Comparison of ENCODE assay signal across 21 cellular contexts in the genomic region with DNA sequence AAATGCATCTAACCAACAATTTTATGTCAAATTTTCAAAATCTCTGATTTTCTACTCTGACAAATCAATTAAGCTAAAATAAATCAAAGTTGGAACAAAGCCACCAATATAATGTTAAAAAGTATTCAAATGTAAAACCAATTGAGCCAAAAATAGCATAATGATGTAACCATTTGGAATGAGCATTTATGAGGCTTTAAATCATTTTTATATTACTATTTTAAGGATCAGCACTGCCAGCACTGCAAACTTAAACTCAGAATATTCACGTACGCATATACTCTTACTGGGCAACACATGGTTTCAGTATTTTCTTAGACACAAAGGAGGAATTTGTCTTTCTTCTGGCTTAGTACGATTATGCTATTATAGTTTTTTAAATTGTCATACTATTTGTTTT. TPM values are rescaled to one million over a fixed set of nuclear protein-coding genes. Genes with fewer than 3 reads are reported as not detected.
DNase-seq lines count a peak whose midpoint lies in the region; ATAC-seq, FAIRE-seq and TF ChIP-seq lines count a peak whose summit lies in the region.
"Had no signal": no experiment of that assay in that cellular context is flagged by ENCODE, and none has a peak within 500 bp of the region (broad histone marks: within the 10 kb centered on the region; RNA-seq: fewer than 3 reads in every experiment).

No MANE protein-coding gene starts in this region.

- no peak for ATAC-seq in stimulated activated naive CD8-positive, alpha-beta T cell treated with anti-CD3 and anti-CD28 coated beads, Interleukin-15, amount 100 ng/mL, for 72 hours
- no peak for ATAC-seq in GM18861 (IDR thresholded peaks at IDR 0.05; ENCODE audit: unreplicated experiment)
- ATAC-seq in GM21447 (IDR thresholded peaks at IDR 0.05; ENCODE audit: unreplicated experiment), result no peak

- 67 to 84% methylated on average over 3 of the region's 3 CpGs for whole genome bisulfite sequencing in transverse colon (ENCODE audit: low coverage in 1 of 2), 2 donors

- H3K4me3 Mint-ChIP-seq in stimulated activated naive CD8-positive, alpha-beta T cell treated with anti-CD3 and anti-CD28 coated beads, Interleukin-15, amount 100 ng/mL, for 72 hours, result no peak overlapping the region
- H3K4me3 Mint-ChIP-seq: B cell; CD4-positive, CD25-positive, alpha-beta regulatory T cell had no signal

- FAIRE-seq in colon (lab: Jason Lieb, UNC), result peak; percentile 49
- FAIRE-seq: GM19239 had no signal

- in situ Hi-C loops in transverse colon (cut with MboI; ENCODE audit: low pct_ligation_motif_present in 1 of 4, low pct_unique_long_range_greater_than_20kb in 1 of 4, low sequenced_read_pairs in 3 of 4), result no loop called here

- H3K27ac ChIP-seq in muscle layer of duodenum (ENCODE audit: low read length) (peak overlapping the region; percentile 82), transverse colon (peak overlapping the region; percentile 64 to 75 (median 74))
- H3K27ac ChIP-seq: RWPE1 had no signal

- no peak overlapping the region for H3K4me3 ChIP-seq in LNCaP clone FGC (ENCODE audit: low read depth, low read length)
- H3K4me3 ChIP-seq in muscle layer of duodenum (ENCODE audit: low read depth in 1 of 2, low read length in 2 of 2), result no peak overlapping the region
- H3K4me3 ChIP-seq in transverse colon, result no peak overlapping the region

- H3K9me3 Mint-ChIP-seq in stimulated activated naive CD8-positive, alpha-beta T cell treated with anti-CD3 and anti-CD28 coated beads, Interleukin-15, amount 100 ng/mL, for 72 hours, result peaks cover 6 to 8% of the 10 kb centered on the region in 2 donors

- intact Hi-C loops in transverse colon (cut with DNase I; ENCODE audit: low total_unique reads), result no loop called here

- no peak overlapping the region for H3K27ac Mint-ChIP-seq in stimulated activated naive CD8-positive, alpha-beta T cell treated with anti-CD3 and anti-CD28 coated beads, Interleukin-15, amount 100 ng/mL, for 72 hours
- H3K27ac Mint-ChIP-seq: B cell had no signal

- H3K4me1 ChIP-seq in muscle layer of duodenum (ENCODE audit: control insufficient read depth in 1 of 2, insufficient read depth in 2 of 2, low read length in 2 of 2), result peaks cover 12 to 47% of the 10 kb centered on the region in 2 donors
- H3K4me1 ChIP-seq in transverse colon, result peaks cover 11 to 49% (median 24%) of the 10 kb centered on the region in 4 donors
- H3K4me1 ChIP-seq: Caco-2 had no signal

- H3K36me3 ChIP-seq in muscle layer of duodenum (ENCODE audit: control insufficient read depth in 1 of 2, insufficient read depth in 2 of 2, low read length in 2 of 2), result no peaks in the 10 kb centered on the region
- H3K36me3 ChIP-seq in transverse colon, result no peaks in the 10 kb centered on the region

- H3K4me1 Mint-ChIP-seq in stimulated activated naive CD8-positive, alpha-beta T cell treated with anti-CD3 and anti-CD28 coated beads, Interleukin-15, amount 100 ng/mL, for 72 hours, result peaks cover 26% of the 10 kb centered on the region
- H3K4me1 Mint-ChIP-seq: B cell had no signal

- no peak for TF ChIP-seq POLR2A in transverse colon (IDR thresholded peaks at IDR 0.05)

- H3K27me3 Mint-ChIP-seq in stimulated activated naive CD8-positive, alpha-beta T cell treated with anti-CD3 and anti-CD28 coated beads, Interleukin-15, amount 100 ng/mL, for 72 hours, result no peaks in the 10 kb centered on the region

- no peak for TF ChIP-seq EP300 in transverse colon (IDR thresholded peaks at IDR 0.05; ENCODE audit: low read depth)

- TF ChIP-seq CTCF in LNCaP clone FGC (IDR thresholded peaks at IDR 0.05; ENCODE audit: control insufficient read depth, extremely low read depth, insufficient read depth), result no peak
- TF ChIP-seq CTCF in transverse colon (IDR thresholded peaks at IDR 0.05), result no peak

- peaks cover 0 to 2% of the 10 kb centered on the region in 2 donors for H3K9me3 ChIP-seq in muscle layer of duodenum (ENCODE audit: control insufficient read depth in 1 of 2, low read length in 2 of 2)
- peaks cover 0 to 3% of the 10 kb centered on the region in 2 donors for H3K9me3 ChIP-seq in transverse colon

- DNase-seq in LNCaP clone FGC (ENCODE audit: low read depth) (peak; percentile 50), transverse colon (no peak)
- DNase-seq in stimulated activated naive CD8-positive, alpha-beta T cell treated with anti-CD3 and anti-CD28 coated beads, Interleukin-15, amount 100 ng/mL, for 72 hours, result no peak
- DNase-seq in activated naive CD4-positive, alpha-beta T cell treated with Interleukin-2 at 50 U/mL for 16 hours, result no peak
- DNase-seq: Caco-2; CD4-positive, CD25-positive, alpha-beta regulatory T cell; DMS153; HCEC 1CT; NCI-H1417 treated with DMSO at 0.1 percent for 48 hours; NCI-H2029; NCI-H2171; NCI-H446 treated with DMSO at 0.1 percent for 48 hours; NK-92 treated with Interleukin-12 subunit alpha and Interleukin-12 subunit beta, amount 100 ng/mL, for 24 hours had no signal

- H3K27me3 ChIP-seq in muscle layer of duodenum (ENCODE audit: low read depth, low read length) (no peaks in the 10 kb centered on the region), transverse colon (no peaks in the 10 kb centered on the region)

RNA-seq across cellular contexts. Expression of a gene that starts 52.2 kb away (rescaled TPM):
- 10 to 100 TPM; 25.1 to 56.9 (median 26.4) TPM for total RNA-seq in transverse colon
- total RNA-seq: OCI-LY7 had no signal
